Comparison of ENCODE assay signal across 1 cellular context in genomic region chr14:22297376-22297775, GRCh38.
TF ChIP-seq lines count a peak whose summit lies in the region.

No MANE protein-coding gene starts in this region.

TF ChIP-seq in GM23338, 12 proteins besides CTCF, POLR2A, EP300 and RAD21 (continued from another document):
- TF ChIP-seq, protein P1, sequence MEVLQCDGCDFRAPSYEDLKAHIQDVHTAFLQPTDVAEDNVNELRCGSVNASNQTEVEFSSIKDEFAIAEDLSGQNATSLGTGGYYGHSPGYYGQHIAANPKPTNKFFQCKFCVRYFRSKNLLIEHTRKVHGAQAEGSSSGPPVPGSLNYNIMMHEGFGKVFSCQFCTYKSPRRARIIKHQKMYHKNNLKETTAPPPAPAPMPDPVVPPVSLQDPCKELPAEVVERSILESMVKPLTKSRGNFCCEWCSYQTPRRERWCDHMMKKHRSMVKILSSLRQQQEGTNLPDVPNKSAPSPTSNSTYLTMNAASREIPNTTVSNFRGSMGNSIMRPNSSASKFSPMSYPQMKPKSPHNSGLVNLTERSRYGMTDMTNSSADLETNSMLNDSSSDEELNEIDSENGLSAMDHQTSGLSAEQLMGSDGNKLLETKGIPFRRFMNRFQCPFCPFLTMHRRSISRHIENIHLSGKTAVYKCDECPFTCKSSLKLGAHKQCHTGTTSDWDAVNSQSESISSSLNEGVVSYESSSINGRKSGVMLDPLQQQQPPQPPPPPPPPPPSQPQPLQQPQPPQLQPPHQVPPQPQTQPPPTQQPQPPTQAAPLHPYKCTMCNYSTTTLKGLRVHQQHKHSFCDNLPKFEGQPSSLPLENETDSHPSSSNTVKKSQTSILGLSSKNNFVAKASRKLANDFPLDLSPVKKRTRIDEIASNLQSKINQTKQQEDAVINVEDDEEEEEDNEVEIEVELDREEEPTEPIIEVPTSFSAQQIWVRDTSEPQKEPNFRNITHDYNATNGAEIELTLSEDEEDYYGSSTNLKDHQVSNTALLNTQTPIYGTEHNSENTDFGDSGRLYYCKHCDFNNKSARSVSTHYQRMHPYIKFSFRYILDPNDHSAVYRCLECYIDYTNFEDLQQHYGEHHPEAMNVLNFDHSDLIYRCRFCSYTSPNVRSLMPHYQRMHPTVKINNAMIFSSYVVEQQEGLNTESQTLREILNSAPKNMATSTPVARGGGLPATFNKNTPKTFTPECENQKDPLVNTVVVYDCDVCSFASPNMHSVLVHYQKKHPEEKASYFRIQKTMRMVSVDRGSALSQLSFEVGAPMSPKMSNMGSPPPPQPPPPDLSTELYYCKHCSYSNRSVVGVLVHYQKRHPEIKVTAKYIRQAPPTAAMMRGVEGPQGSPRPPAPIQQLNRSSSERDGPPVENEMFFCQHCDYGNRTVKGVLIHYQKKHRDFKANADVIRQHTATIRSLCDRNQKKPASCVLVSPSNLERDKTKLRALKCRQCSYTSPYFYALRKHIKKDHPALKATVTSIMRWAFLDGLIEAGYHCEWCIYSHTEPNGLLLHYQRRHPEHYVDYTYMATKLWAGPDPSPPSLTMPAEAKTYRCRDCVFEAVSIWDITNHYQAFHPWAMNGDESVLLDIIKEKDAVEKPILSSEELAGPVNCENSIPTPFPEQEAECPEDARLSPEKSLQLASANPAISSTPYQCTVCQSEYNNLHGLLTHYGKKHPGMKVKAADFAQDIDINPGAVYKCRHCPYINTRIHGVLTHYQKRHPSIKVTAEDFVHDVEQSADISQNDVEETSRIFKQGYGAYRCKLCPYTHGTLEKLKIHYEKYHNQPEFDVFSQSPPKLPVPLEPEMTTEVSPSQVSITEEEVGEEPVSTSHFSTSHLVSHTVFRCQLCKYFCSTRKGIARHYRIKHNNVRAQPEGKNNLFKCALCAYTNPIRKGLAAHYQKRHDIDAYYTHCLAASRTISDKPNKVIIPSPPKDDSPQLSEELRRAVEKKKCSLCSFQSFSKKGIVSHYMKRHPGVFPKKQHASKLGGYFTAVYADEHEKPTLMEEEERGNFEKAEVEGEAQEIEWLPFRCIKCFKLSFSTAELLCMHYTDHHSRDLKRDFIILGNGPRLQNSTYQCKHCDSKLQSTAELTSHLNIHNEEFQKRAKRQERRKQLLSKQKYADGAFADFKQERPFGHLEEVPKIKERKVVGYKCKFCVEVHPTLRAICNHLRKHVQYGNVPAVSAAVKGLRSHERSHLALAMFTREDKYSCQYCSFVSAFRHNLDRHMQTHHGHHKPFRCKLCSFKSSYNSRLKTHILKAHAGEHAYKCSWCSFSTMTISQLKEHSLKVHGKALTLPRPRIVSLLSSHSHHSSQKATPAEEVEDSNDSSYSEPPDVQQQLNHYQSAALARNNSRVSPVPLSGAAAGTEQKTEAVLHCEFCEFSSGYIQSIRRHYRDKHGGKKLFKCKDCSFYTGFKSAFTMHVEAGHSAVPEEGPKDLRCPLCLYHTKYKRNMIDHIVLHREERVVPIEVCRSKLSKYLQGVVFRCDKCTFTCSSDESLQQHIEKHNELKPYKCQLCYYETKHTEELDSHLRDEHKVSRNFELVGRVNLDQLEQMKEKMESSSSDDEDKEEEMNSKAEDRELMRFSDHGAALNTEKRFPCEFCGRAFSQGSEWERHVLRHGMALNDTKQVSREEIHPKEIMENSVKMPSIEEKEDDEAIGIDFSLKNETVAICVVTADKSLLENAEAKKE (CRISPR knock-in tag; IDR thresholded peaks at IDR 0.05): no peak
- TF ChIP-seq JUNB (IDR thresholded peaks at IDR 0.05; ENCODE audit: unreplicated experiment): no peak
- TF ChIP-seq ZNF114 (CRISPR knock-in tag; IDR thresholded peaks at IDR 0.05): no peak
